ENCODE assay signal across 9 cellular contexts in the genomic region with DNA sequence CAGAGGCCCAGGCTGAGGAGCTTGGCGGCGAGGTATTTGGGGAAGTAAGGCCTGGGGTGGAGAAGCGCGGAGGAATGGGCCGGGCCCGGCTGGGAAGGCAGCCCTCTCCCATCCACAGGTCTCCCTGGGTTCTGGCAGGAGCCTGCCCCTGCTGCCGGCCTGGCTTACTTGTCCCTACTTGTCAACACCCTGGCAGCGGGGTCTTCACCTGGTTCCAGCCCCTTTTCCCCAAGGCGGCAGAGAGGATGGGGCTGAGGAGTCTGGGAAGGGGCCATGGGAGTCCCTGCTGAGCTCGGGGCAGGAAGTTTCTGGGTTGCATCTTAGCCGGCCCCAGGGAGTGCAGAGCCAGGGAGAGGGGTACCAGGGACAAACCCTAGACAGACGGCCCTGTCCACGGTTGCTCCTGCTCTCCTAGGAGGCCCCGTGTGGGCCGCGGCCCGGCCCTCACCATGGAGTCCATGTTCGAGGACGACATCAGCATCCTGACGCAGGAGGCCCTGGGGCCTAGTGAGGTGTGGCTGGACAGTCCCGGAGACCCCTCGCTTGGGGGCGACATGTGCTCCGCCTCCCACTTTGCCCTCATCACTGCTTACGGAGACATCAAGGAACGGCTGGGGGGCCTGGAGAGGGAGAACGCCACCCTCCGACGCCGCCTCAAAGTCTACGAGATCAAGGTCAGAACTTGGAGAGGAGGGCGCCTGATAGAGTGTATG. TPM values are rescaled to one million over a fixed set of nuclear protein-coding genes. Genes with fewer than 3 reads are reported as not detected.
A peak's percentile ranks its signal among the peaks of the same experiment; 100 is the strongest.
DNase-seq lines count a peak whose midpoint lies in the region; ATAC-seq and TF ChIP-seq lines count a peak whose summit lies in the region.
"Had no signal": no experiment of that assay in that cellular context is flagged by ENCODE, and none has a peak within 500 bp of the region (broad histone marks: within the 10 kb centered on the region; RNA-seq: fewer than 3 reads in every experiment).

No MANE protein-coding gene starts in this region.

- TF ChIP-seq CTCF in GM10248 (IDR thresholded peaks at IDR 0.05; ENCODE audit: control extremely low read depth, extremely low read depth, low read depth, missing control alignments) (no peak), right atrium auricular region (IDR thresholded peaks at IDR 0.05) (no peak), retinal pigment epithelial cell (conservative IDR thresholded peaks at IDR 0.05; ENCODE audit: low read depth, low read length) (no peak)

- H3K27me3 Mint-ChIP-seq in T-helper 17 cell, result no peaks in the 10 kb centered on the region

- peak overlapping the region; percentile 65 to 95 for H3K4me3 ChIP-seq in right atrium auricular region
- peak overlapping the region; percentile 57 for H3K4me3 ChIP-seq in retinal pigment epithelial cell (ENCODE audit: low read length)

- peak overlapping the region; percentile 95 for H3K4me3 Mint-ChIP-seq in T-helper 17 cell

- no peak overlapping the region for H3K27ac Mint-ChIP-seq in T-helper 17 cell

- H3K36me3 ChIP-seq in right atrium auricular region, result peaks cover 15% of the 10 kb centered on the region

- peak; percentile 18 for DNase-seq in GM10248 (ENCODE audit: extremely low spot score)
- no peak for DNase-seq in T-helper 17 cell
- DNase-seq in right atrium auricular region (ENCODE audit: low spot score), result no peak
- DNase-seq in retinal pigment epithelial cell (ENCODE audit: low read depth), result no peak
- DNase-seq in activated gamma-delta T cell (lab: John Stamatoyannopoulos, UW), result no peak
- DNase-seq in Ammon's horn (ENCODE audit: low spot score), result no peak
- no peak for DNase-seq in NCI-H2081 treated with DMSO at 0.1 percent for 48 hours (lab: John Stamatoyannopoulos, UW)
- DNase-seq: effector CD4-positive, alpha-beta T cell had no signal

- peaks cover 3% of the 10 kb centered on the region for H3K36me3 Mint-ChIP-seq in T-helper 17 cell (ENCODE audit: low read depth)

- peaks cover 27% of the 10 kb centered on the region for H3K4me1 Mint-ChIP-seq in T-helper 17 cell

- CTCF ChIA-PET in GM10248 (lab: Yijun Ruan, JAX), result interaction anchor here (1.1 kb wide), 1 partner anchor 12 kb away, joined by 5 read pairs; no protein-coding TSS in a partner anchor

- POLR2A ChIA-PET in GM10248 (lab: Yijun Ruan, JAX), result no interaction called here

- H3K27ac ChIP-seq in right atrium auricular region, result peak overlapping the region; percentile 95 to 96

- no peak for ATAC-seq in T-helper 17 cell
- no peak for ATAC-seq in HG03095 (IDR thresholded peaks at IDR 0.05; ENCODE audit: unreplicated experiment)

- no peaks in the 10 kb centered on the region for H3K27me3 ChIP-seq in right atrium auricular region

- no peaks in the 10 kb centered on the region for H3K9me3 ChIP-seq in T-helper 17 cell (ENCODE audit: control insufficient read depth, low read length, poor library complexity, severe bottlenecking)
- no peaks in the 10 kb centered on the region for H3K9me3 ChIP-seq in right atrium auricular region

- peaks cover 0 to 33% of the 10 kb centered on the region in 2 donors for H3K4me1 ChIP-seq in right atrium auricular region

RNA-seq across cellular contexts. Expression of a gene that starts 1.9 kb away (rescaled TPM):
- total RNA-seq in T-helper 17 cell, result 1 to 10 TPM; 2.4 to 2.6 TPM
- 10 to 100 TPM; 10.9 to 13.7 TPM for total RNA-seq in right atrium auricular region

RNA-seq across cellular contexts. Expression of a gene that starts 37.2 kb away (rescaled TPM):
- total RNA-seq in T-helper 17 cell, result 1 to 10 TPM; 7.9 to 8.8 TPM
- total RNA-seq in right atrium auricular region, result under 1 TPM in 1 of 2 donors, not detected in 1; 0.39 TPM

RNA-seq across cellular contexts. Expression of a gene that starts 46.1 kb away (rescaled TPM):
- total RNA-seq in T-helper 17 cell (100 to 1,000 TPM; 183 to 196 TPM), right atrium auricular region (100 to 1,000 TPM in 1 of 2 donors, 10 to 100 TPM in 1; 91.4 to 102 TPM)

Comparison
In these comparisons a context has a peak if more than half of its experiments do, and no peak if none do; other contexts are left out.
1. RNA of a gene that starts 37.2 kb away (total RNA-seq): 7.9 to 8.8 TPM in T-helper 17 cell; 0.39 TPM in right atrium auricular region; every median in the first group is over 4 times any median in the second.